Comparison of ENCODE assay signal across 31 cellular contexts in genomic region chr2:33650171-33650570, GRCh38.
"Had no signal": no experiment of that assay in that cellular context is flagged by ENCODE, and none has a peak within 500 bp of the region (broad histone marks: within the 10 kb centered on the region; RNA-seq: fewer than 3 reads in every experiment).

No MANE protein-coding gene starts in this region.

- H3K27me3 ChIP-seq: adrenal gland, ascending aorta, body of pancreas, brain microvascular endothelial cell, breast epithelium, cardiac muscle cell had no signal

- H3K4me1 ChIP-seq: adrenal gland, ascending aorta, body of pancreas, breast epithelium had no signal

- ATAC-seq: activated naive CD4-positive, alpha-beta T cell treated with anti-CD3 and anti-CD28 coated beads, Interleukin-2, amount 50 U/mL, for 72 hours; activated naive CD8-positive, alpha-beta T cell treated with anti-CD3 and anti-CD28 coated beads, Interleukin-2, amount 50 U/mL, for 24 hours; activated T-cell treated with anti-CD3 and anti-CD28 coated beads, Interleukin-2, amount 50 U/mL, for 4 hours; activated T-cell treated with anti-CD3 and anti-CD28 coated beads, Interleukin-2, amount 50 U/mL, for 72 hours; activated T-helper 17 cell treated with anti-CD3 and anti-CD28 coated beads, Interleukin-2, amount 50 U/mL, for 72 hours; body of pancreas had no signal

- H3K4me3 ChIP-seq: adrenal gland, ascending aorta, body of pancreas, breast epithelium, cardiac muscle cell had no signal

- DNase-seq: activated effector memory CD4-positive, alpha-beta T cell treated with anti-CD3 and anti-CD28 coated beads, Interleukin-2, amount 50 U/mL, for 16 hours; activated effector memory CD4-positive, alpha-beta T cell treated with Interleukin-2 at 50 U/mL for 16 hours; activated gamma-delta T cell; activated gamma-delta T cell treated with Interleukin-2 at 50 U/mL for 16 hours; activated naive CD4-positive, alpha-beta T cell; activated naive CD4-positive, alpha-beta T cell treated with anti-CD3 and anti-CD28 coated beads for 36 hours; activated naive CD4-positive, alpha-beta T cell treated with anti-CD3 and anti-CD28 coated beads, Interleukin-2, amount 10 ng/mL, durations not matched to agents 7 days and 5 days; activated naive CD4-positive, alpha-beta T cell treated with anti-CD3 and anti-CD28 coated beads, Interleukin-2, amount 50 U/mL, for 16 hours; activated naive CD4-positive, alpha-beta T cell treated with Interleukin-2 at 50 U/mL for 16 hours; activated naive CD8-positive, alpha-beta T cell treated with anti-CD3 and anti-CD28 coated beads for 36 hours; activated naive CD8-positive, alpha-beta T cell treated with anti-CD3 and anti-CD28 coated beads, Interleukin-2, amount 10 ng/mL, durations not matched to agents 7 days and 5 days; activated naive CD8-positive, alpha-beta T cell treated with anti-CD3 and anti-CD28 coated beads, Interleukin-2, amount 50 U/mL, for 24 hours; activated T-cell treated with anti-CD3 and anti-CD28 coated beads for 4 hours; activated T-cell treated with anti-CD3 and anti-CD28 coated beads, Interleukin-2, amount 50 U/mL, for 1 hour; activated T-cell treated with anti-CD3 and anti-CD28 coated beads, Interleukin-2, amount 50 U/mL, for 24 hours; activated T-cell treated with anti-CD3 and anti-CD28 coated beads, Interleukin-2, amount 50 U/mL, for 4 hours; activated T-cell treated with anti-CD3 and anti-CD28 coated beads, Interleukin-2, amount 50 U/mL, for 48 hours; activated T-cell treated with anti-CD3 and anti-CD28 coated beads, Interleukin-2, amount 50 U/mL, for 72 hours; adrenal gland; amniotic stem cell; amygdala; aorta; body of pancreas; brain microvascular endothelial cell; central memory CD4-positive, alpha-beta T cell; cerebellar nuclear complex had no signal

- H3K27ac ChIP-seq: adrenal gland, ascending aorta, body of pancreas, brain microvascular endothelial cell, breast epithelium, cardiac muscle cell had no signal

- H3K36me3 ChIP-seq: adrenal gland, ascending aorta, brain microvascular endothelial cell, breast epithelium, cardiac muscle cell had no signal

- H3K9me3 ChIP-seq: adrenal gland, body of pancreas had no signal
